38 cellular contexts compared by ENCODE assay signal in the genomic region with DNA sequence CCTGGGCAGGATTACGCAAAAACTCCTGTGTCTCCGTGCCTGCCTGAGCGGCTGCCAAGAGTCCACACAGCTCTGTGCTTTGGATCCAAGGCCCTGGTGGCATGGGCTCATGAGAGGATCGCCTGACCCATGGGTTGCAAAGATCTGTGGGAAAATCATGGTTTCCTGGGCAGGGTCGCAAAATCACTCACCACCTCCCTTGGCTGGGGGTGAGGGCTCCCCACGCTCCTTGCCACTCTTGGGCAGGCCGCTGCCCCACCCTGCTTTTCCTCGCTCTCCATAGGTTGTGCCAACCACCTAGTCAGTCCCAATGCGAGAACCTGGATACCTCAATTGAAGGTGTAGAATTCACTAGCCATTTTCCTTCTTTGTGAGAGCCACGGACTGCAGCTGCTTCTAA.
"Had no signal": no experiment of that assay in that cellular context is flagged by ENCODE, and none has a peak within 500 bp of the region (broad histone marks: within the 10 kb centered on the region; RNA-seq: fewer than 3 reads in every experiment).

No MANE protein-coding gene starts in this region.

- DNase-seq: activated B cell treated with CpG ODN at 0.5 μM for 24 hours; activated CD4-positive, alpha-beta memory T cell treated with anti-CD3 and anti-CD28 coated beads for 36 hours; activated CD4-positive, alpha-beta T cell treated with anti-CD3 and anti-CD28 coated beads for 4 hours; activated CD4-positive, alpha-beta T cell treated with anti-CD3 and anti-CD28 coated beads, Interleukin-2, amount 10 ng/mL, durations not matched to agents 24 days and 14 days; activated CD4-positive, alpha-beta T cell treated with anti-CD3 and anti-CD28 coated beads, Interleukin-2, amount 50 U/mL, for 1 hour; activated CD4-positive, alpha-beta T cell treated with anti-CD3 and anti-CD28 coated beads, Interleukin-2, amount 50 U/mL, for 4 hours; activated CD4-positive, CD25-positive, alpha-beta regulatory T cell treated with anti-CD3 and anti-CD28 coated beads, Interleukin-2, amount 50 U/mL, for 72 hours; activated CD8-positive, alpha-beta memory T cell treated with anti-CD3 and anti-CD28 coated beads, Interleukin-2, amount 50 U/mL, for 4 hours; activated CD8-positive, alpha-beta T cell treated with anti-CD3 and anti-CD28 coated beads for 36 hours; activated effector memory CD4-positive, alpha-beta T cell treated with anti-CD3 and anti-CD28 coated beads, Interleukin-2, amount 50 U/mL, for 16 hours; activated gamma-delta T cell treated with Interleukin-2 at 50 U/mL for 16 hours; activated naive CD4-positive, alpha-beta T cell; activated naive CD4-positive, alpha-beta T cell treated with anti-CD3 and anti-CD28 coated beads for 36 hours; activated naive CD4-positive, alpha-beta T cell treated with anti-CD3 and anti-CD28 coated beads, Interleukin-2, amount 50 U/mL, for 16 hours; activated naive CD8-positive, alpha-beta T cell treated with anti-CD3 and anti-CD28 coated beads for 36 hours; activated T-cell treated with anti-CD3 and anti-CD28 coated beads for 4 hours; activated T-cell treated with anti-CD3 and anti-CD28 coated beads, Interleukin-2, amount 50 U/mL, for 1 hour; activated T-cell treated with anti-CD3 and anti-CD28 coated beads, Interleukin-2, amount 50 U/mL, for 4 hours; activated T-cell treated with anti-CD3 and anti-CD28 coated beads, Interleukin-2, amount 50 U/mL, for 72 hours; adrenal gland; amniotic stem cell; caudate nucleus; SW 1271; T-helper 1 cell; T-helper 2 cell; T-helper 9 cell had no signal

- H3K4me3 ChIP-seq: adrenal gland, ascending aorta, cardiac muscle cell had no signal

- H3K4me1 ChIP-seq: adrenal gland, ascending aorta had no signal

- FAIRE-seq: bronchial epithelial cell, TTC549 had no signal

- H3K27me3 Mint-ChIP-seq: activated B cell treated with CpG ODN at 0.5 μM for 24 hours; activated CD4-positive, alpha-beta memory T cell treated with anti-CD3 and anti-CD28 coated beads for 36 hours; activated CD4-positive, alpha-beta T cell treated with anti-CD3 and anti-CD28 coated beads, Interleukin-2, amount 10 ng/mL, durations not matched to agents 24 days and 14 days; activated CD8-positive, alpha-beta T cell treated with anti-CD3 and anti-CD28 coated beads for 36 hours; activated naive CD8-positive, alpha-beta T cell treated with anti-CD3 and anti-CD28 coated beads for 36 hours; activated T-helper 17 cell treated with anti-CD3 and anti-CD28 coated beads, Interleukin-2, amount 50 U/mL, for 72 hours; brain; central memory CD8-positive, alpha-beta T cell had no signal

- H3K4me3 Mint-ChIP-seq: activated B cell treated with CpG ODN at 0.5 μM for 24 hours; activated CD4-positive, alpha-beta memory T cell treated with anti-CD3 and anti-CD28 coated beads for 36 hours; activated CD4-positive, alpha-beta T cell treated with anti-CD3 and anti-CD28 coated beads, Interleukin-2, amount 10 ng/mL, durations not matched to agents 24 days and 14 days; activated CD8-positive, alpha-beta T cell treated with anti-CD3 and anti-CD28 coated beads for 36 hours; activated naive CD4-positive, alpha-beta T cell treated with anti-CD3 and anti-CD28 coated beads for 36 hours; activated naive CD8-positive, alpha-beta T cell treated with anti-CD3 and anti-CD28 coated beads for 36 hours; activated T-cell treated with anti-CD3 and anti-CD28 coated beads, Interleukin-2, amount 50 U/mL, for 4 hours; activated T-cell treated with anti-CD3 and anti-CD28 coated beads, Interleukin-2, amount 50 U/mL, for 72 hours; activated T-helper 1 cell treated with anti-CD3 and anti-CD28 coated beads, Interleukin-12 subunit alpha, Interleukin-12 subunit beta, Interleukin-2, Interleukin-4 antibody, amounts not matched to agents 30 ng/mL and 10 ng/mL and 1 ng/mL, durations not matched to agents 14 hours and 24 hours and 36 hours; activated T-helper 17 cell treated with anti-CD3 and anti-CD28 coated beads, Interleukin-2, amount 50 U/mL, for 72 hours; brain; central memory CD8-positive, alpha-beta T cell; T-helper 1 cell treated with Interleukin-12 subunit alpha and Interleukin-12 subunit beta and Interleukin-4 antibody, amounts not matched to agents 30 μg/mL and 1 μg/mL, for 36 hours; T-helper 2 cell treated with Interferon-gamma antibody and Interleukin-4, amounts not matched to agents 5 μg/mL and 100 μg/mL, for 36 hours had no signal

- H3K27ac ChIP-seq: adrenal gland, ascending aorta, cardiac muscle cell, VCaP had no signal

- H3K4me1 Mint-ChIP-seq: activated B cell treated with CpG ODN at 0.5 μM for 24 hours; activated CD4-positive, alpha-beta T cell treated with anti-CD3 and anti-CD28 coated beads, Interleukin-2, amount 10 ng/mL, durations not matched to agents 24 days and 14 days; activated naive CD8-positive, alpha-beta T cell treated with anti-CD3 and anti-CD28 coated beads for 36 hours; activated T-helper 17 cell treated with anti-CD3 and anti-CD28 coated beads, Interleukin-2, amount 50 U/mL, for 72 hours; brain; central memory CD8-positive, alpha-beta T cell had no signal

- H3K27ac Mint-ChIP-seq: activated B cell treated with CpG ODN at 0.5 μM for 24 hours; activated CD4-positive, alpha-beta memory T cell treated with anti-CD3 and anti-CD28 coated beads for 36 hours; activated CD4-positive, alpha-beta T cell treated with anti-CD3 and anti-CD28 coated beads, Interleukin-2, amount 10 ng/mL, durations not matched to agents 24 days and 14 days; activated CD8-positive, alpha-beta T cell treated with anti-CD3 and anti-CD28 coated beads for 36 hours; activated naive CD4-positive, alpha-beta T cell treated with anti-CD3 and anti-CD28 coated beads for 36 hours; activated naive CD4-positive, alpha-beta T cell treated with anti-CD3 and anti-CD28 coated beads, Interleukin-2, amount 50 U/mL, for 72 hours; activated naive CD8-positive, alpha-beta T cell treated with anti-CD3 and anti-CD28 coated beads for 36 hours; activated T-cell treated with anti-CD3 and anti-CD28 coated beads, Interleukin-2, amount 50 U/mL, for 72 hours; activated T-helper 1 cell treated with anti-CD3 and anti-CD28 coated beads, Interleukin-12 subunit alpha, Interleukin-12 subunit beta, Interleukin-2, Interleukin-4 antibody, amounts not matched to agents 30 ng/mL and 10 ng/mL and 1 ng/mL, durations not matched to agents 14 hours and 24 hours and 36 hours; activated T-helper 17 cell treated with anti-CD3 and anti-CD28 coated beads, Interleukin-2, amount 50 U/mL, for 72 hours; brain; T-helper 1 cell treated with Interleukin-12 subunit alpha and Interleukin-12 subunit beta and Interleukin-4 antibody, amounts not matched to agents 30 μg/mL and 1 μg/mL, for 36 hours; T-helper 2 cell treated with Interferon-gamma antibody and Interleukin-4, amounts not matched to agents 5 μg/mL and 100 μg/mL, for 36 hours had no signal

- H3K9me3 Mint-ChIP-seq: activated B cell treated with CpG ODN at 0.5 μM for 24 hours; activated CD4-positive, alpha-beta T cell treated with anti-CD3 and anti-CD28 coated beads, Interleukin-2, amount 10 ng/mL, durations not matched to agents 24 days and 14 days; activated CD8-positive, alpha-beta T cell treated with anti-CD3 and anti-CD28 coated beads for 36 hours; activated naive CD8-positive, alpha-beta T cell treated with anti-CD3 and anti-CD28 coated beads for 36 hours; activated T-helper 1 cell treated with anti-CD3 and anti-CD28 coated beads, Interleukin-12 subunit alpha, Interleukin-12 subunit beta, Interleukin-2, Interleukin-4 antibody, amounts not matched to agents 30 ng/mL and 10 ng/mL and 1 ng/mL, durations not matched to agents 14 hours and 24 hours and 36 hours; T-helper 1 cell treated with Interleukin-12 subunit alpha and Interleukin-12 subunit beta and Interleukin-4 antibody, amounts not matched to agents 30 μg/mL and 1 μg/mL, for 36 hours; T-helper 2 cell treated with Interferon-gamma antibody and Interleukin-4, amounts not matched to agents 5 μg/mL and 100 μg/mL, for 36 hours had no signal

- H3K9me3 ChIP-seq: adrenal gland, ascending aorta had no signal

- H3K27me3 ChIP-seq: adrenal gland, ascending aorta, cardiac muscle cell had no signal

- H3K36me3 ChIP-seq: adrenal gland, ascending aorta, cardiac muscle cell had no signal

- H3K36me3 Mint-ChIP-seq: activated CD4-positive, alpha-beta memory T cell treated with anti-CD3 and anti-CD28 coated beads for 36 hours; activated naive CD4-positive, alpha-beta T cell treated with anti-CD3 and anti-CD28 coated beads, Interleukin-2, amount 50 U/mL, for 72 hours; activated naive CD8-positive, alpha-beta T cell treated with anti-CD3 and anti-CD28 coated beads for 36 hours; brain had no signal
